Comparison of ENCODE assay signal across 2 cellular contexts in the genomic region with DNA sequence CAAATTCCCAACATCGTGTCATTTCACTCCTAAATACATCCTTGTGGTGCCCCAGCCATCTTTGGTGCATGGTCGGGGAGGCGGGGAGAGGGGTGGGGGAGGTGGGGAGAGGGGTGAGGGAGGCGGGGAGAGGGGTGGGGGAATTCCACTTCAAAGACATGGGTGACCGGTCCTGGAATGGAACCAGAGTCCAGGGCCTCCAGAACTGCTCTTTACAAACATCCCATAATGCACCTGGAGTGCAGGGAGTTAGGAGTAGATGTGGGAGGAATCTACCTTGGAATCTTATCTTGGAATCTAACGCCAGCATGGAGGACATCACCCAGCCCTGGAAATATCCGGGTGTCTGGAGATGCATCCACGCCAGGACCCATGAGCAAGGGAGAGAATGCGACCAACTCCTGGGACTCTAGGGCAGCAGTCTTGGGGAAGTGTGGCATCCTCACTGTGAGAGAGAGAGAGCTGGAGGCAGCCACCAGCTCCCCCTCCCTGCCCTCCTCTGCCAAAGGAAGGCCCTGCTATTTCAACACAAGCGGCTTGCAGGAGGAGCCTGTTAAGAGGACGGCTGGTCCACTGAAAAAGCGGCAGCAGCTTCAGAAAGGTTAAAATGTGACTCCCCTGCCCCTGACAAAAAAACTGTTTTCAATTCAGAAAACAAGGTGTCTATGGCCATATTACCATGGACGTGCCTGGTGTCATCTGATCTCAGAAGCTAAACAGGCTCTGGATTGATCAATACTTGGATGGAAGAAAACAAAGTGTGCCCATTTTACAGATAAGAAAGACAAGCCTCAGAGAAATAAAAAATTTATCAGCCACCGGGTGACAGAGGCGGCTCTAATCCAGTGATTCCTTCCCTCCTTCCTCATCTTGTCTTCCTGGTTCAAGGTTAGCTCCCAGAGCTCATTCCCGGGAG.
TF ChIP-seq lines count a peak whose summit lies in the region.

No MANE protein-coding gene starts in this region.

TF ChIP-seq in GM23338, 12 proteins besides CTCF, POLR2A, EP300 and RAD21 (continued from another document):
- TF ChIP-seq, protein P1, sequence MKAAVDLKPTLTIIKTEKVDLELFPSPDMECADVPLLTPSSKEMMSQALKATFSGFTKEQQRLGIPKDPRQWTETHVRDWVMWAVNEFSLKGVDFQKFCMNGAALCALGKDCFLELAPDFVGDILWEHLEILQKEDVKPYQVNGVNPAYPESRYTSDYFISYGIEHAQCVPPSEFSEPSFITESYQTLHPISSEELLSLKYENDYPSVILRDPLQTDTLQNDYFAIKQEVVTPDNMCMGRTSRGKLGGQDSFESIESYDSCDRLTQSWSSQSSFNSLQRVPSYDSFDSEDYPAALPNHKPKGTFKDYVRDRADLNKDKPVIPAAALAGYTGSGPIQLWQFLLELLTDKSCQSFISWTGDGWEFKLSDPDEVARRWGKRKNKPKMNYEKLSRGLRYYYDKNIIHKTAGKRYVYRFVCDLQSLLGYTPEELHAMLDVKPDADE (IDR thresholded peaks at IDR 0.05): no peak
- TF ChIP-seq, protein P2, sequence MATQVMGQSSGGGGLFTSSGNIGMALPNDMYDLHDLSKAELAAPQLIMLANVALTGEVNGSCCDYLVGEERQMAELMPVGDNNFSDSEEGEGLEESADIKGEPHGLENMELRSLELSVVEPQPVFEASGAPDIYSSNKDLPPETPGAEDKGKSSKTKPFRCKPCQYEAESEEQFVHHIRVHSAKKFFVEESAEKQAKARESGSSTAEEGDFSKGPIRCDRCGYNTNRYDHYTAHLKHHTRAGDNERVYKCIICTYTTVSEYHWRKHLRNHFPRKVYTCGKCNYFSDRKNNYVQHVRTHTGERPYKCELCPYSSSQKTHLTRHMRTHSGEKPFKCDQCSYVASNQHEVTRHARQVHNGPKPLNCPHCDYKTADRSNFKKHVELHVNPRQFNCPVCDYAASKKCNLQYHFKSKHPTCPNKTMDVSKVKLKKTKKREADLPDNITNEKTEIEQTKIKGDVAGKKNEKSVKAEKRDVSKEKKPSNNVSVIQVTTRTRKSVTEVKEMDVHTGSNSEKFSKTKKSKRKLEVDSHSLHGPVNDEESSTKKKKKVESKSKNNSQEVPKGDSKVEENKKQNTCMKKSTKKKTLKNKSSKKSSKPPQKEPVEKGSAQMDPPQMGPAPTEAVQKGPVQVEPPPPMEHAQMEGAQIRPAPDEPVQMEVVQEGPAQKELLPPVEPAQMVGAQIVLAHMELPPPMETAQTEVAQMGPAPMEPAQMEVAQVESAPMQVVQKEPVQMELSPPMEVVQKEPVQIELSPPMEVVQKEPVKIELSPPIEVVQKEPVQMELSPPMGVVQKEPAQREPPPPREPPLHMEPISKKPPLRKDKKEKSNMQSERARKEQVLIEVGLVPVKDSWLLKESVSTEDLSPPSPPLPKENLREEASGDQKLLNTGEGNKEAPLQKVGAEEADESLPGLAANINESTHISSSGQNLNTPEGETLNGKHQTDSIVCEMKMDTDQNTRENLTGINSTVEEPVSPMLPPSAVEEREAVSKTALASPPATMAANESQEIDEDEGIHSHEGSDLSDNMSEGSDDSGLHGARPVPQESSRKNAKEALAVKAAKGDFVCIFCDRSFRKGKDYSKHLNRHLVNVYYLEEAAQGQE (IDR thresholded peaks at IDR 0.05; ENCODE audit: unreplicated experiment): no peak
- TF ChIP-seq NANOG (IDR thresholded peaks at IDR 0.05; ENCODE audit: borderline replicate concordance): no peak
- TF ChIP-seq STAT1 (IDR thresholded peaks at IDR 0.05; ENCODE audit: unreplicated experiment): no peak
- TF ChIP-seq ZNF331 (CRISPR knock-in tag; IDR thresholded peaks at IDR 0.05; ENCODE audit: low read depth): no peak
- no peak for TF ChIP-seq POLR2AphosphoS5 (IDR thresholded peaks at IDR 0.05; ENCODE audit: low read depth)
- no peak for TF ChIP-seq CREB1 (CRISPR knock-in tag; IDR thresholded peaks at IDR 0.05; ENCODE audit: low read depth)
- no peak for TF ChIP-seq EZH2 (IDR thresholded peaks at IDR 0.05; ENCODE audit: low read depth, unreplicated experiment)
- no peak for TF ChIP-seq EZH2phosphoT487 (IDR thresholded peaks at IDR 0.05; ENCODE audit: unreplicated experiment)
- TF ChIP-seq ZNF114 (CRISPR knock-in tag; IDR thresholded peaks at IDR 0.05): no peak
TF ChIP-seq in GM23338: peak in this region for 0.

TF ChIP-seq in WTC11, 78 proteins besides CTCF, POLR2A, EP300 and RAD21 (continued from another document):
- TF ChIP-seq, protein P3, sequence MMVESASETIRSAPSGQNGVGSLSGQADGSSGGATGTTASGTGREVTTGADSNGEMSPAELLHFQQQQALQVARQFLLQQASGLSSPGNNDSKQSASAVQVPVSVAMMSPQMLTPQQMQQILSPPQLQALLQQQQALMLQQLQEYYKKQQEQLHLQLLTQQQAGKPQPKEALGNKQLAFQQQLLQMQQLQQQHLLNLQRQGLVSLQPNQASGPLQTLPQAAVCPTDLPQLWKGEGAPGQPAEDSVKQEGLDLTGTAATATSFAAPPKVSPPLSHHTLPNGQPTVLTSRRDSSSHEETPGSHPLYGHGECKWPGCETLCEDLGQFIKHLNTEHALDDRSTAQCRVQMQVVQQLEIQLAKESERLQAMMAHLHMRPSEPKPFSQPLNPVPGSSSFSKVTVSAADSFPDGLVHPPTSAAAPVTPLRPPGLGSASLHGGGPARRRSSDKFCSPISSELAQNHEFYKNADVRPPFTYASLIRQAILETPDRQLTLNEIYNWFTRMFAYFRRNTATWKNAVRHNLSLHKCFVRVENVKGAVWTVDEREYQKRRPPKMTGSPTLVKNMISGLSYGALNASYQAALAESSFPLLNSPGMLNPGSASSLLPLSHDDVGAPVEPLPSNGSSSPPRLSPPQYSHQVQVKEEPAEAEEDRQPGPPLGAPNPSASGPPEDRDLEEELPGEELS (CRISPR knock-in tag; IDR thresholded peaks at IDR 0.05): no peak
- TF ChIP-seq TEAD1 (CRISPR knock-in tag; IDR thresholded peaks at IDR 0.05) (no peak), GRHL2 (CRISPR knock-in tag; IDR thresholded peaks at IDR 0.05; ENCODE audit: insufficient replicate concordance, severe bottlenecking) (no peak), JUN (CRISPR knock-in tag; IDR thresholded peaks at IDR 0.05) (no peak), ESRRA (CRISPR knock-in tag; IDR thresholded peaks at IDR 0.05; ENCODE audit: borderline replicate concordance) (no peak)
- TF ChIP-seq, protein P4, sequence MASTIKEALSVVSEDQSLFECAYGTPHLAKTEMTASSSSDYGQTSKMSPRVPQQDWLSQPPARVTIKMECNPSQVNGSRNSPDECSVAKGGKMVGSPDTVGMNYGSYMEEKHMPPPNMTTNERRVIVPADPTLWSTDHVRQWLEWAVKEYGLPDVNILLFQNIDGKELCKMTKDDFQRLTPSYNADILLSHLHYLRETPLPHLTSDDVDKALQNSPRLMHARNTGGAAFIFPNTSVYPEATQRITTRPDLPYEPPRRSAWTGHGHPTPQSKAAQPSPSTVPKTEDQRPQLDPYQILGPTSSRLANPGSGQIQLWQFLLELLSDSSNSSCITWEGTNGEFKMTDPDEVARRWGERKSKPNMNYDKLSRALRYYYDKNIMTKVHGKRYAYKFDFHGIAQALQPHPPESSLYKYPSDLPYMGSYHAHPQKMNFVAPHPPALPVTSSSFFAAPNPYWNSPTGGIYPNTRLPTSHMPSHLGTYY (CRISPR knock-in tag; IDR thresholded peaks at IDR 0.05): no peak
